ENCODE assay signal across 8 cellular contexts in the genomic region with DNA sequence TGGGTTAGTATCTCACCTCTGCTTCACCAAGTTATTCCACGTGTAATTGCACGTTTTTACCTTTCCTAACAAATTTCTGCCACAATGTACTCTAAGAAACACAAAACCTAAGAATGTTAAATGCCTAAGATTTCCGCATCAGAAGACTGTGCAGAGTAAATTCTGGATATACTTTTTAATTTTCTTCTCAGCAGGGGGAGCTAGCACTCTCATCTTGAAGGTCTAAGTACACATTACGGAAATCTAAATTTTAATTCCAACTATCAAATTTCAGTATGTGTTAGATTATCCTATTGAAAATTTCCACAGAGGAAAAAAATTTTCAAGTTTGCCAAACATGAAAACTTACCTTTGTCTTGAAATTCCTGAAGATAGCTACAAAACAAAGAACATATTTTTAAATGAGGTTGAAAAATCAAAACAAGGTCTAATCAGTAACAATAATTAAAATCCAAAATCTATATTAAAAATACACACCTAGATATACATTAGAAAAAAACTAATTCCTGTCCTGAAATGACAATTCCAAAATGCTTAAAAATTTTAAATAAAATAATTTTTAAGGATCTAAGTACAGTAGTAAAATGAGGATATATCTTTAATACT. TPM values are rescaled to one million over a fixed set of nuclear protein-coding genes. Genes with fewer than 3 reads are reported as not detected.
A peak's percentile ranks its signal among the peaks of the same experiment; 100 is the strongest.
DNase-seq lines count a peak whose midpoint lies in the region; ATAC-seq, FAIRE-seq and TF ChIP-seq lines count a peak whose summit lies in the region.

No MANE protein-coding gene starts in this region.

- CTCF ChIA-PET in K562 (lab: Yijun Ruan, JAX; ENCODE audit: low intra/inter-chr PET ratio) = interaction anchor here (1.0 kb wide), 1 partner anchor 307 kb away, joined by 3 read pairs; no protein-coding TSS in a partner anchor
- CTCF ChIA-PET in HepG2 (lab: Yijun Ruan, JAX; ENCODE audit: low intra/inter-chr PET ratio, low total read pairs) = interaction anchor here (0.9 to 2.1 kb wide), 5 partner anchors 168 to 307 kb away, joined by 3 to 14 read pairs (median 4); partner anchors contain the start of gene HOXA5

- H3K9ac ChIP-seq in K562 (ENCODE audit: insufficient read depth in 1 of 2, low read depth in 2 of 2, low read length in 2 of 2) (no peak overlapping the region), HepG2 (ENCODE audit: insufficient read depth, low read depth, low read length) (no peak overlapping the region)

- TF ChIP-seq RAD21 in K562 (CRISPR knock-in tag; conservative IDR thresholded peaks at IDR 0.05 in 1 of 2, IDR thresholded peaks at IDR 0.05 in 1 of 2) = peak; percentile 57 to 64
- TF ChIP-seq RAD21 in HepG2 (CRISPR knock-in tag; IDR thresholded peaks at IDR 0.05) = no peak

- H3K79me2 ChIP-seq in K562 (ENCODE audit: control insufficient read depth, insufficient read depth, low read length) (no peaks in the 10 kb centered on the region), HepG2 (ENCODE audit: insufficient read depth, low read length) (no peaks in the 10 kb centered on the region)

- intact Hi-C loops in K562 (cut with micrococcal nuclease) = no loop called here
- intact Hi-C loops in HepG2 (cut with micrococcal nuclease; ENCODE audit: unreplicated experiment) = no loop called here

- FAIRE-seq in K562 (lab: Jason Lieb, UNC) (peak; percentile 40), HepG2 (lab: Jason Lieb, UNC) (no peak)

- H4K20me1 ChIP-seq in K562 (replicated peaks; ENCODE audit: control insufficient read depth, insufficient read depth, low read length) (peaks cover 10% of the 10 kb centered on the region), HepG2 (ENCODE audit: insufficient read depth, low read length) (no peaks in the 10 kb centered on the region)

- TF ChIP-seq POLR2A in K562 (conservative IDR thresholded peaks at IDR 0.05) (no peak), HepG2 (IDR thresholded peaks at IDR 0.05; ENCODE audit: insufficient read depth in 1 of 2, low read depth in 2 of 2, low read length in 2 of 2) (no peak)

- TF ChIP-seq CTCF in K562 (IDR thresholded peaks at IDR 0.05 in 2 of 3, conservative IDR thresholded peaks at IDR 0.05 in 1 of 3; ENCODE audit: insufficient read depth in 2 of 3, low read depth in 1 of 3, low read length in 3 of 3) = peak; percentile 28 to 63 (median 42); a peak in 4 of 6 replicates
- peak; percentile 52 for TF ChIP-seq CTCF in HepG2 (CRISPR knock-in tag; IDR thresholded peaks at IDR 0.05)

- no peak for TF ChIP-seq EP300 in K562 (IDR thresholded peaks at IDR 0.05; ENCODE audit: low read length)
- TF ChIP-seq EP300 in HepG2 (IDR thresholded peaks at IDR 0.05; ENCODE audit: low read depth in 2 of 2, low read length in 2 of 2) = no peak
- TF ChIP-seq EP300 in HepG2 (CRISPR knock-in tag; IDR thresholded peaks at IDR 0.05; ENCODE audit: borderline replicate concordance) = no peak

- POLR2A ChIA-PET in K562 (lab: Yijun Ruan, JAX) = interaction anchor here (0.7 kb wide), 1 partner anchor 10 kb away, joined by 3 read pairs; no protein-coding TSS in a partner anchor
- POLR2A ChIA-PET in HepG2 (lab: Yijun Ruan, JAX) = no interaction called here

- no peaks in the 10 kb centered on the region for H3K9me1 ChIP-seq in K562 (ENCODE audit: control insufficient read depth, insufficient read depth, low read length)

- DNase-seq in GF-D8 (lab: John Stamatoyannopoulos, UW) = peak; percentile 39
- peak; percentile 20 for DNase-seq in NCI-H1694 (lab: John Stamatoyannopoulos, UW)
- peak in 1 of 4 experiments; percentile 35 for DNase-seq in K562 (ENCODE audit: extremely low read depth in 1 of 4, low spot score in 3 of 4)
- DNase-seq in HepG2 (ENCODE audit: low spot score) = peak; percentile 14
- DNase-seq in activated naive CD4-positive, alpha-beta T cell treated with anti-CD3 and anti-CD28 coated beads, Interleukin-2, amount 50 U/mL, for 16 hours = no peak

- H3K27me3 ChIP-seq in K562 (ENCODE audit: control insufficient read depth in 2 of 2, insufficient read depth in 2 of 2, low read length in 2 of 2) (peaks cover 2 to 10% of the 10 kb centered on the region in 2 experiments; a peak in 1 of 5 replicates), HepG2 (ENCODE audit: control insufficient read depth in 1 of 2, insufficient read depth in 2 of 2, low read length in 2 of 2) (no peaks in the 10 kb centered on the region)

- H3K36me3 ChIP-seq in K562 (ENCODE audit: control insufficient read depth, insufficient read depth, low read length) (no peaks in the 10 kb centered on the region), HepG2 (replicated peaks in 1 of 2; ENCODE audit: control insufficient read depth in 1 of 2, insufficient read depth in 2 of 2, low read length in 2 of 2) (no peaks in the 10 kb centered on the region; a peak in 1 of 5 replicates)

- in situ Hi-C loops in K562 (cut with MboI) (loop anchor here (10.0 kb wide), 1 partner anchor 291 kb away; the partner anchor contains the start of genes HOXA5 and HOXA6), HepG2 (cut with HindIII; ENCODE audit: extremely low pct_ligation_motif_present, low pct_unique_long_range_greater_than_20kb) (no loop called here)

- BruUV-seq in K562 (replicated peaks; lab: Mats Ljungman, UMichigan) (no TSS peak), HepG2 (replicated peaks; lab: Mats Ljungman, UMichigan) (no TSS peak)

- H3K4me2 ChIP-seq in K562 (ENCODE audit: insufficient read depth, low read length) (no peak overlapping the region), HepG2 (ENCODE audit: low read depth, low read length) (no peak overlapping the region)

- WGBS in K562 (ENCODE audit: insufficient coverage, low coverage, missing lambda C conversion rate) = 12% methylated on average over 4 of the region's 4 CpGs
- WGBS in HepG2 (ENCODE audit: low lambda C conversion rate) = 53% methylated on average over 4 of the region's 4 CpGs

- H3K4me1 ChIP-seq in K562 (replicated peaks in 1 of 2; ENCODE audit: control insufficient read depth in 2 of 2, insufficient read depth in 2 of 2, low read length in 2 of 2) = peaks cover 3 to 14% of the 10 kb centered on the region in 2 experiments; a peak in 4 of 5 replicates
- H3K4me1 ChIP-seq in HepG2 (ENCODE audit: insufficient read depth, low read length) = peaks cover 10% of the 10 kb centered on the region

- H3K4me3 ChIP-seq in K562 = no peak overlapping the region
- H3K4me3 ChIP-seq in HepG2 (replicated peaks in 1 of 3; ENCODE audit: insufficient read depth in 1 of 3, low read depth in 2 of 3, low read length in 3 of 3) = no peak overlapping the region

- no peak overlapping the region for H2AFZ ChIP-seq in K562 (ENCODE audit: low read depth, low read length)
- no peak overlapping the region for H2AFZ ChIP-seq in HepG2 (ENCODE audit: low read length)

- ATAC-seq in K562 = peak; percentile 60; the same call in 1 of the 3 replicates
- no peak for ATAC-seq in HepG2
- no peak for ATAC-seq in GM21576 (IDR thresholded peaks at IDR 0.05; ENCODE audit: unreplicated experiment)
- ATAC-seq in HG03139 (IDR thresholded peaks at IDR 0.05; ENCODE audit: unreplicated experiment) = no peak
- no peak for ATAC-seq in GM19452 (IDR thresholded peaks at IDR 0.05; ENCODE audit: unreplicated experiment)

- H3K9me3 ChIP-seq in K562 (replicated peaks; ENCODE audit: control insufficient read depth, insufficient read depth, low read depth, low read length) (no peaks in the 10 kb centered on the region), HepG2 (ENCODE audit: low read length) (no peaks in the 10 kb centered on the region)

- no peak overlapping the region for H3K27ac ChIP-seq in K562 (ENCODE audit: extremely low read depth, low read depth, low read length)
- no peak overlapping the region for H3K27ac ChIP-seq in HepG2 (ENCODE audit: extremely low read length, insufficient read depth, low read length)

RNA-seq across cellular contexts. Expression of gene SKAP2, which starts 10.5 kb away (rescaled TPM):
- total RNA-seq in K562 (2011; cell fraction: chromatin; rRNA removed; ENCODE audit: low replicate concordance) = 5.2 and 12.9 TPM in 2 replicates
- 0.92 and 1.0 TPM in 2 replicates for total RNA-seq in K562 (2011; cell fraction: nucleolus; rRNA removed)
- 3.5 and 4.4 TPM in 2 replicates for total RNA-seq in K562 (2011; cell fraction: nucleoplasm; rRNA removed)
- total RNA-seq in K562 (2014; rRNA removed) (4.2 and 5.5 TPM in 2 replicates), K562 (2014; rRNA removed; fragmentation: Illumina TruSeq; extraction: Trizol) (8.3 and 10.4 TPM in 2 replicates), K562 (2015; rRNA removed; fragmentation: Illumina TruSeq; extraction: Trizol) (8.3 and 10.7 TPM in 2 replicates), K562 (2021) (7.9 and 10.9 TPM in 2 replicates), HepG2 (2016; rRNA removed; fragmentation: Illumina TruSeq; extraction: Trizol) (12.9 and 18.8 TPM in 2 replicates)
- polyA plus RNA-seq in K562 (2011; rRNA removed) (2.7 and 5.0 TPM in 2 replicates), K562 (2014; fragmentation: Illumina TruSeq; extraction: Trizol) (11.7 and 13.5 TPM in 2 replicates), K562 (2014; fragmentation: Nextera tagmentation; extraction: Ambion mirVana) (1 to 10 TPM; 8.2 to 8.7 TPM), K562 (2014; rRNA removed) (4.6 and 5.5 TPM in 2 replicates), HepG2 (2011; rRNA removed) (2.8 and 3.6 TPM in 2 replicates)
- 0.73 and 1.2 TPM in 2 replicates for polyA plus RNA-seq in K562 (2011; cell fraction: cytosol; rRNA removed)
- 0.67 and 1.3 TPM in 2 replicates for polyA plus RNA-seq in K562 (2011; cell fraction: nucleus; rRNA removed)
- 9.3 and 15.3 TPM in 2 replicates for polyA plus RNA-seq in K562 (2012)
- 5.2 and 5.3 TPM in 2 replicates for polyA minus RNA-seq in K562 (2011; rRNA and poly(A)+ RNA removed)
- 8.2 and 9.0 TPM in 2 replicates for polyA minus RNA-seq in K562 (2011; cell fraction: cytosol; rRNA and poly(A)+ RNA removed)
- 3.5 and 4.7 TPM in 2 replicates for polyA minus RNA-seq in K562 (2011; cell fraction: nucleus; rRNA and poly(A)+ RNA removed)
- 1.6 and 1.9 TPM in 2 replicates for total RNA-seq in HepG2 (2016; cell fraction: cytosol; rRNA removed; fragmentation: Illumina TruSeq; extraction: Trizol; ENCODE audit: low read depth)
- 13.4 and 14.9 TPM in 2 replicates for total RNA-seq in HepG2 (2016; cell fraction: insoluble cytoplasmic fraction; rRNA removed; fragmentation: Illumina TruSeq; extraction: Trizol)
- total RNA-seq in HepG2 (2016; cell fraction: membrane; rRNA removed; fragmentation: Illumina TruSeq; extraction: Trizol) = 4.6 TPM in 2 replicates
- 10.1 and 12.6 TPM in 2 replicates for total RNA-seq in HepG2 (2016; cell fraction: nucleus; rRNA removed; fragmentation: Illumina TruSeq; extraction: Trizol)
- polyA plus RNA-seq in HepG2 (2011; cell fraction: cytosol; rRNA removed) = 1.5 and 2.5 TPM in 2 replicates
- polyA plus RNA-seq in HepG2 (2011; cell fraction: nucleus; rRNA removed) = 1.6 and 2.0 TPM in 2 replicates
- 7.6 and 8.1 TPM in 2 replicates for polyA plus RNA-seq in HepG2 (2012)
- polyA plus RNA-seq in HepG2 (2016; cell fraction: cytosol; fragmentation: Illumina TruSeq; extraction: Trizol; ENCODE audit: low read depth) = 0.83 and 0.87 TPM in 2 replicates
- polyA plus RNA-seq in HepG2 (2016; cell fraction: insoluble cytoplasmic fraction; fragmentation: Illumina TruSeq; extraction: Trizol; ENCODE audit: low read depth) = 19.4 and 20.8 TPM in 2 replicates
- 3.0 and 3.3 TPM in 2 replicates for polyA plus RNA-seq in HepG2 (2016; cell fraction: membrane; fragmentation: Illumina TruSeq; extraction: Trizol; ENCODE audit: low read depth)
- polyA plus RNA-seq in HepG2 (2016; cell fraction: nucleus; fragmentation: Illumina TruSeq; extraction: Trizol; ENCODE audit: insufficient read depth, low read depth) = 9.2 and 9.9 TPM in 2 replicates
- polyA minus RNA-seq in HepG2 (2011; rRNA and poly(A)+ RNA removed; ENCODE audit: low replicate concordance) = 2.8 and 8.0 TPM in 2 replicates
- 6.7 and 11.9 TPM in 2 replicates for polyA minus RNA-seq in HepG2 (2011; cell fraction: cytosol; rRNA and poly(A)+ RNA removed)
- 11.8 and 15.4 TPM in 2 replicates for polyA minus RNA-seq in HepG2 (2011; cell fraction: nucleus; rRNA and poly(A)+ RNA removed)
